In the genomic region with DNA sequence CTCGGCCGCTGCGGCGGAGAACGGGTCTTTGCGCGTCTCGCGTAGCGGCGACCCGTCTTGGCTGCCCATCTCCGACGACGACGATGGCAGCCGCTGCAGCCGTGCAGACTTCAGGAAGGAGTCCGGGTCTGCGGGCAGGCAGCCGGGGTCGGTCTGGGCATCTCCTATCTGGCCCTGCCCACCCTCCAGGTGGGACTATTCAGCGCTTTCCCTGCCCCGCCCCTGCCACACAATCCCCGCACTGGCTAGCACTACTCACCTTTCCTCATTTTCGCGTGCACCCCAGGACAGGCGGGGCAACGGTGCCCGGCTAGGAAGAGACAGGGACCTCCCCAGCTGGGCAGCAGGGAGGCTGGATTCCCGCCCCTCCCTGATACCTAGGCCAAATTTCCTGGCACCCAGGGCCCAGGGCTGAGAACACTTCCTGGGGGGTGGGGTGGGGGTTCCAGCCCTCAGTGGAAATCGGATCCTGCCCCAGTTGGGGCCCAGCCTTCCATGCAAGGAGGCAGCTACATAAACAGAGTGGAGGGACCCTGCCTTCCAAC, we compare ENCODE assay signal across 17 cellular contexts. TPM values are rescaled to one million over a fixed set of nuclear protein-coding genes. Genes with fewer than 3 reads are reported as not detected.
DNase-seq lines count a peak whose midpoint lies in the region; ATAC-seq and TF ChIP-seq lines count a peak whose summit lies in the region.
"Had no signal": no experiment of that assay in that cellular context is flagged by ENCODE, and none has a peak within 500 bp of the region (broad histone marks: within the 10 kb centered on the region; RNA-seq: fewer than 3 reads in every experiment).

No MANE protein-coding gene starts in this region.

- H3K9ac ChIP-seq in HUES48 (ENCODE audit: low read depth, low read length) (no peak overlapping the region), endodermal cell (ENCODE audit: extremely low read depth, low read length, poor library complexity, severe bottlenecking) (no peak overlapping the region)
- H3K9ac ChIP-seq: GM23248 had no signal

- ATAC-seq in stimulated activated effector memory CD8-positive, alpha-beta T cell treated with anti-CD3 and anti-CD28 coated beads, Interleukin-12 subunit alpha, Interleukin-12 subunit beta, amount 100 ng/mL, for 72 hours: no peak

- no peaks in the 10 kb centered on the region for H3K9me3 ChIP-seq in HUES48 (ENCODE audit: control insufficient read depth, insufficient read depth, low read length)
- no peaks in the 10 kb centered on the region for H3K9me3 ChIP-seq in endodermal cell (ENCODE audit: control insufficient read depth, low read length)
- H3K9me3 ChIP-seq: BE2C, SJSA1 had no signal

- peak overlapping the region; percentile 51; the same call in 1 of the 2 replicates for H3K4me3 ChIP-seq in HUES48 (ENCODE audit: low read depth, low read length)
- no peak overlapping the region for H3K4me3 ChIP-seq in endodermal cell (ENCODE audit: low read length)
- H3K4me3 ChIP-seq: GM23248, SJSA1 had no signal

- H3K27ac Mint-ChIP-seq in endodermal cell: no peak overlapping the region
- peak overlapping the region; percentile 1 for H3K27ac Mint-ChIP-seq in stimulated activated effector memory CD8-positive, alpha-beta T cell treated with anti-CD3 and anti-CD28 coated beads, Interleukin-12 subunit alpha, Interleukin-12 subunit beta, amount 100 ng/mL, for 72 hours
- no peak overlapping the region for H3K27ac Mint-ChIP-seq in HFFc6

- peaks cover 4% of the 10 kb centered on the region; the same call in 1 of the 2 replicates for H3K4me1 ChIP-seq in HUES48 (ENCODE audit: control insufficient read depth, insufficient read depth, low read length)
- no peaks in the 10 kb centered on the region for H3K4me1 ChIP-seq in endodermal cell (ENCODE audit: control insufficient read depth, insufficient read depth, low read length)
- H3K4me1 ChIP-seq: BE2C, SJSA1 had no signal

- 92 to 93% methylated on average over 23 to 32 of the region's 32 CpGs for WGBS in endodermal cell (ENCODE audit: insufficient coverage in 1 of 2, insufficient read length in 1 of 2), 2 experiments

- DNase-seq in endodermal cell (no peak), left kidney (ENCODE audit: low read depth, low spot score) (peak; percentile 25), HFFc6 (no peak), NCI-H1048 (lab: John Stamatoyannopoulos, UW) (no peak), SKM-1 treated with dmso at 0.1 percent for 144 hours (lab: John Stamatoyannopoulos, UW; ENCODE audit: unreplicated experiment) (no peak)
- DNase-seq in stimulated activated effector memory CD8-positive, alpha-beta T cell treated with anti-CD3 and anti-CD28 coated beads, Interleukin-12 subunit alpha, Interleukin-12 subunit beta, amount 100 ng/mL, for 72 hours (ENCODE audit: low spot score in 2 of 2): no peak
- DNase-seq: BE2C; CD4-positive, alpha-beta memory T cell; DMS79 treated with DMSO at 0.1 percent for 48 hours; GDM1; GM23248; NCI-H146; NCI-H2227 treated with DMSO at 0.1 percent for 48 hours; NCI-H526 treated with DMSO at 0.1 percent for 48 hours; RPMI8226 had no signal

- TF ChIP-seq CTCF in endodermal cell (conservative IDR thresholded peaks at IDR 0.05): no peak
- no peak for TF ChIP-seq CTCF in HFFc6 (IDR thresholded peaks at IDR 0.05)

- peak overlapping the region; percentile 21 for H3K4me3 Mint-ChIP-seq in endodermal cell
- H3K4me3 Mint-ChIP-seq in stimulated activated effector memory CD8-positive, alpha-beta T cell treated with anti-CD3 and anti-CD28 coated beads, Interleukin-12 subunit alpha, Interleukin-12 subunit beta, amount 100 ng/mL, for 72 hours: no peak overlapping the region
- no peak overlapping the region for H3K4me3 Mint-ChIP-seq in HFFc6
- H3K4me3 Mint-ChIP-seq: CD4-positive, alpha-beta memory T cell had no signal

- H3K36me3 Mint-ChIP-seq in endodermal cell (ENCODE audit: low read depth) (peaks cover 46% of the 10 kb centered on the region), HFFc6 (ENCODE audit: low read depth) (0 out of 2 replicates have a peak, but pooled peaks cover 4% of the 10 kb centered on the region)
- H3K36me3 Mint-ChIP-seq in stimulated activated effector memory CD8-positive, alpha-beta T cell treated with anti-CD3 and anti-CD28 coated beads, Interleukin-12 subunit alpha, Interleukin-12 subunit beta, amount 100 ng/mL, for 72 hours: no peaks in the 10 kb centered on the region

- H3K36me3 ChIP-seq in HUES48 (ENCODE audit: control insufficient read depth, insufficient read depth, low read length): peaks cover 4% of the 10 kb centered on the region
- H3K36me3 ChIP-seq in endodermal cell (ENCODE audit: control insufficient read depth, insufficient read depth, low read length): peaks cover 16% of the 10 kb centered on the region

- H3K9me3 Mint-ChIP-seq in endodermal cell (no peaks in the 10 kb centered on the region), HFFc6 (no peaks in the 10 kb centered on the region)
- H3K9me3 Mint-ChIP-seq in stimulated activated effector memory CD8-positive, alpha-beta T cell treated with anti-CD3 and anti-CD28 coated beads, Interleukin-12 subunit alpha, Interleukin-12 subunit beta, amount 100 ng/mL, for 72 hours: no peaks in the 10 kb centered on the region
- H3K9me3 Mint-ChIP-seq: CD4-positive, alpha-beta memory T cell had no signal

- H3K4me1 Mint-ChIP-seq in endodermal cell: no peaks in the 10 kb centered on the region
- no peaks in the 10 kb centered on the region for H3K4me1 Mint-ChIP-seq in stimulated activated effector memory CD8-positive, alpha-beta T cell treated with anti-CD3 and anti-CD28 coated beads, Interleukin-12 subunit alpha, Interleukin-12 subunit beta, amount 100 ng/mL, for 72 hours
- H3K4me1 Mint-ChIP-seq in HFFc6 (ENCODE audit: low read depth): no peaks in the 10 kb centered on the region

- H3K27me3 ChIP-seq in HUES48 (ENCODE audit: control insufficient read depth, insufficient read depth, low read length): no peaks in the 10 kb centered on the region
- no peaks in the 10 kb centered on the region for H3K27me3 ChIP-seq in endodermal cell (ENCODE audit: control insufficient read depth, insufficient read depth, low read length, poor library complexity, severe bottlenecking)
- H3K27me3 ChIP-seq: BE2C, SJSA1 had no signal

- no peaks in the 10 kb centered on the region for H3K27me3 Mint-ChIP-seq in endodermal cell (ENCODE audit: insufficient read depth)
- no peaks in the 10 kb centered on the region; the same call in 1 of the 2 replicates for H3K27me3 Mint-ChIP-seq in HFFc6 (ENCODE audit: insufficient read depth)
- H3K27me3 Mint-ChIP-seq: CD4-positive, alpha-beta memory T cell had no signal

- H3K27ac ChIP-seq in HUES48 (ENCODE audit: low read depth, low read length) (no peak overlapping the region), endodermal cell (ENCODE audit: low read depth, low read length) (no peak overlapping the region)
- H3K27ac ChIP-seq: GM23248, SJSA1 had no signal

RNA-seq across cellular contexts. Expression of gene GGT7, which starts 9.2 kb away (rescaled TPM):
- total RNA-seq in endodermal cell: 10 to 100 TPM; 31.8 to 43.3 TPM
- polyA plus RNA-seq in endodermal cell (2013, experiment 1 of 2): 41.5 TPM
- 36.6 TPM for polyA plus RNA-seq in endodermal cell (2013, experiment 2 of 2)
- 10 to 100 TPM; 13.3 to 17.3 (median 16.1) TPM for total RNA-seq in HFFc6 (2021; fragmentation: NEBNext Ultra II Directional; extraction: Animal tissue kit (Norgen Biotek cat#: 25700))

RNA-seq across cellular contexts. Expression of gene ACSS2, which starts 12.9 kb away (rescaled TPM):
- total RNA-seq in endodermal cell: 10 to 100 TPM; 17.0 to 34.2 TPM
- 50.9 TPM for polyA plus RNA-seq in endodermal cell (2013, experiment 1 of 2)
- 41.8 TPM for polyA plus RNA-seq in endodermal cell (2013, experiment 2 of 2)
- total RNA-seq in HFFc6 (2021; fragmentation: NEBNext Ultra II Directional; extraction: Animal tissue kit (Norgen Biotek cat#: 25700)): 10 to 100 TPM; 13.2 to 18.0 (median 15.5) TPM

RNA-seq across cellular contexts. Expression of gene NCOA6, which starts 38.0 kb away (rescaled TPM):
- 10 to 100 TPM; 27.1 to 37.4 TPM for total RNA-seq in endodermal cell
- 34.9 TPM for polyA plus RNA-seq in endodermal cell (2013, experiment 1 of 2)
- 38.0 TPM for polyA plus RNA-seq in endodermal cell (2013, experiment 2 of 2)
- total RNA-seq in HFFc6 (2021; fragmentation: NEBNext Ultra II Directional; extraction: Animal tissue kit (Norgen Biotek cat#: 25700)): 10 to 100 TPM; 17.6 to 21.0 (median 18.4) TPM
